In genomic region chr2:68156419-68156818, GRCh38 we compare ENCODE assay signal across 8 cellular contexts. TPM values are rescaled to one million over a fixed set of nuclear protein-coding genes. Genes with fewer than 3 reads are reported as not detected.
DNase-seq lines count a peak whose midpoint lies in the region; FAIRE-seq and TF ChIP-seq lines count a peak whose summit lies in the region.

No MANE protein-coding gene starts in this region.

- no peak for TF ChIP-seq CTCF in astrocyte (IDR thresholded peaks at IDR 0.05; ENCODE audit: insufficient read depth, low read depth, low read length)
- TF ChIP-seq CTCF in lower leg skin (IDR thresholded peaks at IDR 0.05), result no peak
- TF ChIP-seq CTCF in type B pancreatic cell (conservative IDR thresholded peaks at IDR 0.05), result no peak

- no peaks in the 10 kb centered on the region for H3K27me3 Mint-ChIP-seq in activated naive CD4-positive, alpha-beta T cell treated with anti-CD3 and anti-CD28 coated beads for 36 hours (ENCODE audit: low read depth)
- H3K27me3 Mint-ChIP-seq in astrocyte (ENCODE audit: low read depth, unreplicated experiment) (no peaks in the 10 kb centered on the region), type B pancreatic cell (no peaks in the 10 kb centered on the region)

- CTCF ChIA-PET in activated naive CD4-positive, alpha-beta T cell treated with anti-CD3 and anti-CD28 coated beads for 36 hours (lab: Charles Lee), result interaction anchor here (0.7 to 1.0 kb wide), 2 partner anchors 12 to 19 kb away, joined by 3 to 4 read pairs; no protein-coding TSS in a partner anchor

- H3K79me2 ChIP-seq in astrocyte (ENCODE audit: insufficient read depth, low read length), result peaks cover 55% of the 10 kb centered on the region

- H3K4me2 ChIP-seq in astrocyte (ENCODE audit: low read length), result peak overlapping the region; percentile 94

- no peaks in the 10 kb centered on the region for H3K27me3 ChIP-seq in astrocyte (ENCODE audit: insufficient read depth, low read length)

- peak overlapping the region; percentile 30 for H3K27ac Mint-ChIP-seq in activated naive CD4-positive, alpha-beta T cell treated with anti-CD3 and anti-CD28 coated beads for 36 hours
- peak overlapping the region; percentile 99 for H3K27ac Mint-ChIP-seq in astrocyte (ENCODE audit: unreplicated experiment)
- peak overlapping the region; percentile 100 for H3K27ac Mint-ChIP-seq in type B pancreatic cell

- H3K4me1 Mint-ChIP-seq in activated naive CD4-positive, alpha-beta T cell treated with anti-CD3 and anti-CD28 coated beads for 36 hours (ENCODE audit: low read depth), result peaks cover 64% of the 10 kb centered on the region
- H3K4me1 Mint-ChIP-seq in astrocyte (ENCODE audit: low read depth, unreplicated experiment) (peaks cover 10% of the 10 kb centered on the region), type B pancreatic cell (ENCODE audit: unreplicated experiment) (peaks cover 23% of the 10 kb centered on the region)

- DNase-seq in activated naive CD4-positive, alpha-beta T cell treated with anti-CD3 and anti-CD28 coated beads for 36 hours, result no peak
- no peak for DNase-seq in activated naive CD4-positive, alpha-beta T cell treated with Interleukin-2 at 50 U/mL for 16 hours
- DNase-seq in astrocyte (ENCODE audit: low read depth), result no peak
- no peak for DNase-seq in lower leg skin (ENCODE audit: low spot score in 2 of 2)
- DNase-seq in type B pancreatic cell (ENCODE audit: extremely low spot score, unreplicated experiment), result no peak
- no peak for DNase-seq in NCI-H2107 treated with DMSO at 0.1 percent for 48 hours (lab: John Stamatoyannopoulos, UW; ENCODE audit: unreplicated experiment)
- DNase-seq in central memory CD4-positive, alpha-beta T cell, result no peak
- DNase-seq in islet precursor cell, result no peak

- H3K36me3 Mint-ChIP-seq in activated naive CD4-positive, alpha-beta T cell treated with anti-CD3 and anti-CD28 coated beads for 36 hours (ENCODE audit: low read depth), result peaks cover 20% of the 10 kb centered on the region
- H3K36me3 Mint-ChIP-seq in astrocyte (ENCODE audit: low read depth, unreplicated experiment) (peaks cover 3% of the 10 kb centered on the region), type B pancreatic cell (peaks cover 14% of the 10 kb centered on the region)

- H3K4me3 ChIP-seq in astrocyte (ENCODE audit: insufficient read depth, low read depth, low read length) (peak overlapping the region; percentile 97), lower leg skin (ENCODE audit: low read depth, poor library complexity, severe bottlenecking) (peak overlapping the region; percentile 87)

- no peaks in the 10 kb centered on the region for H3K9me3 Mint-ChIP-seq in activated naive CD4-positive, alpha-beta T cell treated with anti-CD3 and anti-CD28 coated beads for 36 hours
- H3K9me3 Mint-ChIP-seq in astrocyte (ENCODE audit: unreplicated experiment) (no peaks in the 10 kb centered on the region), type B pancreatic cell (no peaks in the 10 kb centered on the region)

- H3K4me1 ChIP-seq in astrocyte (ENCODE audit: insufficient read depth, low read length), result peaks cover 13% of the 10 kb centered on the region

- no peaks in the 10 kb centered on the region for H3K9me3 ChIP-seq in astrocyte (ENCODE audit: insufficient read depth, low read depth, low read length)

- intact Hi-C loops in activated naive CD4-positive, alpha-beta T cell treated with anti-CD3 and anti-CD28 coated beads for 36 hours (cut with micrococcal nuclease), result loop anchor here (2.0 to 5.0 kb wide), 4 partner anchors 34 to 760 kb away; partner anchors contain the start of gene ETAA1
- intact Hi-C loops in lower leg skin (cut with DNase I; ENCODE audit: low total_unique reads), result no loop called here

- TF ChIP-seq POLR2A in lower leg skin (IDR thresholded peaks at IDR 0.05), result no peak

- FAIRE-seq in astrocyte (lab: Jason Lieb, UNC), result no peak

- H3K36me3 ChIP-seq in astrocyte (ENCODE audit: insufficient read depth, low read length), result peaks cover 13% of the 10 kb centered on the region

- peak overlapping the region; percentile 92 for H2AFZ ChIP-seq in astrocyte (ENCODE audit: low read depth, low read length)

- WGBS in lower leg skin, 2 donors, result 5% methylated on average over 3 of the region's 3 CpGs

- peak overlapping the region; percentile 91 for H3K4me3 Mint-ChIP-seq in activated naive CD4-positive, alpha-beta T cell treated with anti-CD3 and anti-CD28 coated beads for 36 hours
- H3K4me3 Mint-ChIP-seq in astrocyte (ENCODE audit: unreplicated experiment) (peak overlapping the region; percentile 97), type B pancreatic cell (peak overlapping the region; percentile 98)

- H3K9ac ChIP-seq in astrocyte (ENCODE audit: low read length), result peak overlapping the region; percentile 97

- peaks cover 4% of the 10 kb centered on the region for H4K20me1 ChIP-seq in astrocyte (ENCODE audit: insufficient read depth, low read length)

- peak overlapping the region; percentile 99 for H3K27ac ChIP-seq in astrocyte (ENCODE audit: low read depth, low read length)

RNA-seq across cellular contexts. Expression of gene PNO1, which starts 1.3 kb away (rescaled TPM):
- total RNA-seq in activated naive CD4-positive, alpha-beta T cell treated with anti-CD3 and anti-CD28 coated beads for 36 hours, result 10 to 100 TPM; 14.5 to 14.6 TPM
- 23.0 and 26.8 TPM in 2 replicates for total RNA-seq in astrocyte
- 10 to 100 TPM in 3 of 4 donors, 1 to 10 TPM in 1; 7.8 to 18.5 (median 13.8) TPM for total RNA-seq in lower leg skin
- total RNA-seq in type B pancreatic cell (ENCODE audit: low replicate concordance), result 13.5 and 14.8 TPM in 2 replicates

Comparison
In these comparisons a context has a peak if more than half of its experiments do, and no peak if none do; other contexts are left out.
1. H3K27ac Mint-ChIP-seq: peak in every context shown above with its lines; median percentile 100 in type B pancreatic cell; 99 in astrocyte; 30 in activated naive CD4-positive, alpha-beta T cell treated with anti-CD3 and anti-CD28 coated beads for 36 hours.